Comparison of ENCODE assay signal across 11 cellular contexts in the genomic region with DNA sequence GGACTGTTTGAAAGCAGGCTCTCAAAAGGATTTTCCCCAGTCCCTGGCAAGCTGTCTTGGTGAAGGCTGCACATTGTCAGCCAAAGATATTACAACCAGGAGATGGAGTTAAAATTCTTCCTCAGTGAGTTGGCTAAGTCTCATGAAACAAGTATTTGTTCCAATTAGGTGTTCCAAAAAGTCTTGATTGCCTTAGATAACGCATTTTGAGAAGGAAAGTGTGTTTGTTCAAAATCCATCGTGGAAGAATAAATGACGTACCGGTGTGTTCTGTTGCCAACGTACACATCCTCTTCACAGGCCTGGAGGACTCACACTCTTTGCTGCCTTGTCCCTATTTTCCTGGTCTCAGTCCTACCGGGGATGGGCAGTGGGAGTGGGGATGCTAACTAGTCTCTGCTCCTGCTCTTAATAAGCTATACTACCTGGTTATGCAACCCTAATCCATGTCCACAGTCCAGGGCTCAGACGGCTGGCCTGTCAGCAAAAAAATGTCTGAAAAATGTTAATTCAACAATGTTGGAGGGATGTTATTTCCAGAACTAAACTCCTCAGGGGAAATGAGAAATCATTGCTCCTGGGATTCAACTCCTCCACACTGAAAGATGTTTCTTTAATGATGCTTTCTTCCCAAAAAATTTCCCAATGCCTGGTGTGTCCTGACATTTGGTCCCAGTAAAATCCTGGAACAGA.
DNase-seq lines count a peak whose midpoint lies in the region; ATAC-seq and TF ChIP-seq lines count a peak whose summit lies in the region.
"Had no signal": no experiment of that assay in that cellular context is flagged by ENCODE, and none has a peak within 500 bp of the region (broad histone marks: within the 10 kb centered on the region; RNA-seq: fewer than 3 reads in every experiment).

No MANE protein-coding gene starts in this region.

- no peaks in the 10 kb centered on the region for H3K36me3 ChIP-seq in SJSA1
- H3K36me3 ChIP-seq in muscle layer of colon (ENCODE audit: insufficient read depth, low read length) = no peaks in the 10 kb centered on the region
- no peaks in the 10 kb centered on the region for H3K36me3 ChIP-seq in transverse colon
- H3K36me3 ChIP-seq in H7 (replicated peaks; ENCODE audit: control insufficient read depth, insufficient read depth, low read length) = no peaks in the 10 kb centered on the region
- H3K36me3 ChIP-seq: ovary had no signal

- H3K27me3 ChIP-seq in SJSA1 (replicated peaks) = no peaks in the 10 kb centered on the region; the same call in 1 of the 2 replicates
- H3K27me3 ChIP-seq in muscle layer of colon (ENCODE audit: control insufficient read depth in 1 of 2, insufficient read depth in 2 of 2, low read length in 2 of 2) = no peaks in the 10 kb centered on the region
- H3K27me3 ChIP-seq in transverse colon = no peaks in the 10 kb centered on the region
- no peaks in the 10 kb centered on the region for H3K27me3 ChIP-seq in H7 (ENCODE audit: control insufficient read depth, insufficient read depth, low read length)
- H3K27me3 ChIP-seq: ovary had no signal

- H3K4me1 ChIP-seq in SJSA1 (replicated peaks) (peaks cover 56% of the 10 kb centered on the region), muscle layer of colon (ENCODE audit: insufficient read depth, low read length) (peaks cover 60% of the 10 kb centered on the region), transverse colon (peaks cover 14 to 27% (median 17%) of the 10 kb centered on the region in 4 donors)

- intact Hi-C loops in transverse colon (cut with DNase I; ENCODE audit: low total_unique reads) = loop anchor here (5.0 kb wide), 1 partner anchor 172 kb away; no protein-coding TSS in a partner anchor

- TF ChIP-seq EP300 in transverse colon (IDR thresholded peaks at IDR 0.05; ENCODE audit: low read depth) = no peak

- H3K9me3 ChIP-seq in SJSA1 (replicated peaks) (no peaks in the 10 kb centered on the region), muscle layer of colon (ENCODE audit: low read length) (no peaks in the 10 kb centered on the region), transverse colon (no peaks in the 10 kb centered on the region)
- H3K9me3 ChIP-seq: ovary had no signal

- in situ Hi-C loops in transverse colon (cut with MboI; ENCODE audit: low pct_ligation_motif_present in 1 of 4, low pct_unique_long_range_greater_than_20kb in 1 of 4, low sequenced_read_pairs in 3 of 4) = loop anchor here in 3 of 4 donors (10.0 to 25.0 kb wide), 4 partner anchors 98 to 602 kb away; no protein-coding TSS in a partner anchor

- peak overlapping the region; percentile 70 for H3K27ac ChIP-seq in SJSA1
- peak overlapping the region; percentile 86 for H3K27ac ChIP-seq in muscle layer of colon (ENCODE audit: low read depth, low read length)
- H3K27ac ChIP-seq in transverse colon = peak overlapping the region; percentile 74 to 84 (median 82)
- H3K27ac ChIP-seq: ovary had no signal

- TF ChIP-seq CTCF in transverse colon (IDR thresholded peaks at IDR 0.05) = no peak

- 47 to 63% methylated on average over 6 to 7 of the region's 7 CpGs for WGBS in transverse colon (ENCODE audit: low coverage in 1 of 2), 2 donors

- no peak for TF ChIP-seq POLR2A in transverse colon (IDR thresholded peaks at IDR 0.05)

- H3K4me3 ChIP-seq in SJSA1 (no peak overlapping the region), muscle layer of colon (ENCODE audit: low read depth in 1 of 2, low read length in 2 of 2) (no peak overlapping the region), transverse colon (no peak overlapping the region), H7 (ENCODE audit: insufficient read depth, low read depth, low read length) (no peak overlapping the region)
- H3K4me3 ChIP-seq: ovary had no signal

- DNase-seq in SJSA1 (ENCODE audit: low read depth in 1 of 2, low spot score in 2 of 2) (peak in 1 of 2 experiments; percentile 50), fibroblast of gingiva (ENCODE audit: low read depth) (peak; percentile 90), transverse colon (no peak), H7 (no peak)
- DNase-seq in activated CD4-positive, alpha-beta T cell treated with anti-CD3 and anti-CD28 coated beads for 48 hours = no peak
- DNase-seq: activated naive CD8-positive, alpha-beta T cell treated with anti-CD3 and anti-CD28 coated beads, Interleukin-2, amount 10 ng/mL, durations not matched to agents 7 days and 5 days; SHP77 treated with DMSO at 0.1 percent for 48 hours had no signal

- H3K9ac ChIP-seq in muscle layer of colon (ENCODE audit: low read length) = no peak overlapping the region

- ATAC-seq in GM21576 (IDR thresholded peaks at IDR 0.05; ENCODE audit: unreplicated experiment) (no peak), HG03039 (IDR thresholded peaks at IDR 0.05; ENCODE audit: unreplicated experiment) (no peak)
